8 cellular contexts compared by ENCODE assay signal in the genomic region with DNA sequence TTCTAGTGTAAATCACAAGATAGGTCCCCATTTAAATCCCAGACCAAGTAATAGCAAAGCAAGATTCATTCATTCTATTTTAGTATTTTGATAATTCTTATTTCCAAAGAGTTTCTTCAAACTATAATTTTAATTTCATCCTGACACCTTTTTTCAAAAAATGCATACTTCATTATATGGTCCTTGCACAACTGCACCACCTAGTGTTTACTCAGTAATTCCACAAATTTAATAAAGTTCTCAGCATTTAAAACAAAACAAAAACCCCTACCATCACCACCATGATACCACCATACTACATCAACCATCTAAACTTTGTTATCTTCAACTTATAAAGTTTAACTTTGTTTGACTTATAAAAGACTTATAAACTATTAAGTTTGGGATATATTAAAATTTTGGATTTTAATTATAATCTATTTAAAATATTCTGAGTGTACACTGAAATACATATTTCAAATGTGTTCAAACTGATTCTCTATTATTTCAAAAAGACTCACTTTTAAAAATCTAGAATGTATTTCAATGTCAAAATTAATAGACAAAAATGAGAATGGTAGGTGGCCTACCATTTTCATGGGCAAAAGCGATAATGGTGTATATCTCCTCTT. TPM values are rescaled to one million over a fixed set of nuclear protein-coding genes. Genes with fewer than 3 reads are reported as not detected.
DNase-seq lines count a peak whose midpoint lies in the region; ATAC-seq and TF ChIP-seq lines count a peak whose summit lies in the region.

No MANE protein-coding gene starts in this region.

- ATAC-seq in Panc1, result no peak
- no peak for ATAC-seq in GM21619 (IDR thresholded peaks at IDR 0.05; ENCODE audit: unreplicated experiment)

- no peaks in the 10 kb centered on the region for H3K4me1 Mint-ChIP-seq in activated CD4-positive, alpha-beta T cell treated with anti-CD3 and anti-CD28 coated beads, Interleukin-2, amount 10 ng/mL, durations not matched to agents 7 days and 5 days

- no peak overlapping the region for H3K4me3 Mint-ChIP-seq in activated CD4-positive, alpha-beta T cell treated with anti-CD3 and anti-CD28 coated beads, Interleukin-2, amount 10 ng/mL, durations not matched to agents 7 days and 5 days

- POLR2A ChIA-PET in AG04450 (lab: Yijun Ruan, JAX), result no interaction called here
- POLR2A ChIA-PET in Panc1 (lab: Charles Lee), result no interaction called here
- POLR2A ChIA-PET in activated CD4-positive, alpha-beta T cell treated with anti-CD3 and anti-CD28 coated beads, Interleukin-2, amount 10 ng/mL, durations not matched to agents 7 days and 5 days (lab: Charles Lee), result no interaction called here

- intact Hi-C loops in Panc1 (cut with micrococcal nuclease; ENCODE audit: unreplicated experiment) (no loop called here), posterior cingulate gyrus (cut with DNase I) (no loop called here)

- no TSS peak for BruUV-seq in Panc1 (replicated peaks; lab: Mats Ljungman, UMichigan)

- in situ Hi-C loops in Panc1 (cut with HindIII; ENCODE audit: low pct_unique_long_range_greater_than_20kb, low sequenced_read_pairs), result no loop called here

- no peaks in the 10 kb centered on the region for H3K36me3 ChIP-seq in Panc1 (ENCODE audit: control insufficient read depth, insufficient read depth, low read length)

- CTCF ChIA-PET in AG04450 (lab: Charles Lee), result interaction anchor here (0.5 to 1.3 kb wide), 7 partner anchors 9 to 757 kb away, joined by 3 to 8 read pairs (median 3); no protein-coding TSS in a partner anchor
- CTCF ChIA-PET in Panc1 (lab: Charles Lee), result interaction anchor here (0.6 kb wide), 1 partner anchor 435 kb away, joined by 3 read pairs; no protein-coding TSS in a partner anchor
- CTCF ChIA-PET in activated CD4-positive, alpha-beta T cell treated with anti-CD3 and anti-CD28 coated beads, Interleukin-2, amount 10 ng/mL, durations not matched to agents 7 days and 5 days (lab: Charles Lee), result interaction anchor here (0.7 kb wide), 1 partner anchor 113 kb away, joined by 5 read pairs; no protein-coding TSS in a partner anchor

- DNase-seq in AG04450 (ENCODE audit: low read depth, low spot score), result no peak
- DNase-seq in Panc1 (ENCODE audit: low read depth, low spot score), result no peak
- peak; percentile 33 for DNase-seq in fibroblast of the aortic adventitia (ENCODE audit: low read depth)
- no peak for DNase-seq in hippocampal formation (lab: John Stamatoyannopoulos, UW)
- DNase-seq in activated CD4-positive, alpha-beta T cell treated with anti-CD3 and anti-CD28 coated beads, Interleukin-2, amount 10 ng/mL, durations not matched to agents 7 days and 5 days, result no peak
- DNase-seq in posterior cingulate gyrus, result no peak

- no peaks in the 10 kb centered on the region for H3K27me3 ChIP-seq in AG04450 (ENCODE audit: control insufficient read depth, insufficient read depth, low read length)
- no peaks in the 10 kb centered on the region for H3K27me3 ChIP-seq in Panc1 (ENCODE audit: control insufficient read depth, insufficient read depth, low read length)

- H3K4me1 ChIP-seq in Panc1 (ENCODE audit: control insufficient read depth, insufficient read depth, low read length), result no peaks in the 10 kb centered on the region

- H3K4me3 ChIP-seq in AG04450 (ENCODE audit: low read depth, low read length) (no peak overlapping the region), GM12875 (ENCODE audit: low read depth, low read length) (no peak overlapping the region), Panc1 (ENCODE audit: low read depth in 2 of 2, low read length in 2 of 2) (no peak overlapping the region), fibroblast of the aortic adventitia (ENCODE audit: low read depth, low read length) (no peak overlapping the region)

- H3K27ac Mint-ChIP-seq in activated CD4-positive, alpha-beta T cell treated with anti-CD3 and anti-CD28 coated beads, Interleukin-2, amount 10 ng/mL, durations not matched to agents 7 days and 5 days, result no peak overlapping the region

- TF ChIP-seq CTCF in AG04450 (IDR thresholded peaks at IDR 0.05; ENCODE audit: low read depth, low read length) (peak; percentile 58), GM12875 (IDR thresholded peaks at IDR 0.05; ENCODE audit: borderline replicate concordance, insufficient read depth, low read depth, low read length) (peak; percentile 28; the same call in 1 of the 2 replicates), Panc1 (IDR thresholded peaks at IDR 0.05) (peak; percentile 68; the same call in 1 of the 2 replicates), fibroblast of the aortic adventitia (IDR thresholded peaks at IDR 0.05; ENCODE audit: insufficient read depth, low read length) (peak; percentile 56)

- no peaks in the 10 kb centered on the region for H3K27me3 Mint-ChIP-seq in activated CD4-positive, alpha-beta T cell treated with anti-CD3 and anti-CD28 coated beads, Interleukin-2, amount 10 ng/mL, durations not matched to agents 7 days and 5 days

- no peak overlapping the region for H3K27ac ChIP-seq in AG04450 (ENCODE audit: low read depth, low read length)
- no peak overlapping the region for H3K27ac ChIP-seq in Panc1 (ENCODE audit: low read length)

- H3K9me3 Mint-ChIP-seq in activated CD4-positive, alpha-beta T cell treated with anti-CD3 and anti-CD28 coated beads, Interleukin-2, amount 10 ng/mL, durations not matched to agents 7 days and 5 days, result no peaks in the 10 kb centered on the region

- H3K9me3 ChIP-seq in AG04450 (ENCODE audit: control insufficient read depth, insufficient read depth, low read length), result no peaks in the 10 kb centered on the region
- no peaks in the 10 kb centered on the region for H3K9me3 ChIP-seq in Panc1 (ENCODE audit: control insufficient read depth, insufficient read depth, low read depth, low read length)

- H3K36me3 Mint-ChIP-seq in activated CD4-positive, alpha-beta T cell treated with anti-CD3 and anti-CD28 coated beads, Interleukin-2, amount 10 ng/mL, durations not matched to agents 7 days and 5 days (ENCODE audit: low read depth), result no peaks in the 10 kb centered on the region

RNA-seq across cellular contexts. Expression of a gene that starts 44.2 kb away (rescaled TPM):
- 3.9 and 4.7 TPM in 2 replicates for polyA plus RNA-seq in AG04450 (2011; rRNA removed)
- 12.1 and 13.0 TPM in 2 replicates for polyA minus RNA-seq in AG04450 (2011; rRNA and poly(A)+ RNA removed)
- total RNA-seq in Panc1 (2021; ENCODE audit: unreplicated experiment) (7.4 TPM), fibroblast of the aortic adventitia (ENCODE audit: low replicate concordance) (12.4 and 34.2 TPM in 2 replicates)
- 3.7 TPM for polyA plus RNA-seq in Panc1 (2012; ENCODE audit: insufficient read length)
- 1 to 10 TPM; 6.3 to 7.7 TPM for total RNA-seq in activated CD4-positive, alpha-beta T cell treated with anti-CD3 and anti-CD28 coated beads, Interleukin-2, amount 10 ng/mL, durations not matched to agents 7 days and 5 days

RNA-seq across cellular contexts. Expression of a gene that starts 44.6 kb away (rescaled TPM):
- polyA plus RNA-seq in AG04450 (2011; rRNA removed), result 239 and 296 TPM in 2 replicates
- polyA minus RNA-seq in AG04450 (2011; rRNA and poly(A)+ RNA removed), result 61.3 and 70.1 TPM in 2 replicates
- total RNA-seq in Panc1 (2021; ENCODE audit: unreplicated experiment) (200 TPM), fibroblast of the aortic adventitia (ENCODE audit: low replicate concordance) (129 and 152 TPM in 2 replicates)
- polyA plus RNA-seq in Panc1 (2012; ENCODE audit: insufficient read length), result 159 TPM
- 100 to 1,000 TPM; 164 to 176 TPM for total RNA-seq in activated CD4-positive, alpha-beta T cell treated with anti-CD3 and anti-CD28 coated beads, Interleukin-2, amount 10 ng/mL, durations not matched to agents 7 days and 5 days
